2 cellular contexts compared by ENCODE assay signal in genomic region chr4:34289962-34290361, GRCh38.
A peak's percentile ranks its signal among the peaks of the same experiment; 100 is the strongest.
TF ChIP-seq lines count a peak whose summit lies in the region.

No MANE protein-coding gene starts in this region.

TF ChIP-seq in A549, 52 proteins besides CTCF, POLR2A, EP300 and RAD21:
- TF ChIP-seq MAFK (IDR thresholded peaks at IDR 0.05; ENCODE audit: partially characterized antibody) = peak; percentile 12
- no peak for TF ChIP-seq SMC3 (IDR thresholded peaks at IDR 0.05)

TF ChIP-seq in IMR-90, 13 proteins besides CTCF, POLR2A, EP300 and RAD21:
- TF ChIP-seq MAFK (IDR thresholded peaks at IDR 0.05; ENCODE audit: low read depth, low read length) = peak; percentile 60; the same call in 1 of the 2 replicates
- TF ChIP-seq SMC3 (IDR thresholded peaks at IDR 0.05; ENCODE audit: low read depth, low read length) = no peak
TF ChIP-seq in IMR-90: peak in this region for 1.
